ENCODE assay signal across 8 cellular contexts in genomic region chr7:57009230-57009629, GRCh38.
A peak's percentile ranks its signal among the peaks of the same experiment; 100 is the strongest.
DNase-seq lines count a peak whose midpoint lies in the region; ATAC-seq, FAIRE-seq and TF ChIP-seq lines count a peak whose summit lies in the region.
"Not testable (repeated sequence)": the region's sequence is repeated elsewhere in the genome, so short reads cannot be mapped to it uniquely, and the experiment has no call there.

No MANE protein-coding gene starts in this region.

- not testable (repeated sequence) for H3K9ac ChIP-seq in HepG2 (ENCODE audit: insufficient read depth, low read depth, low read length)

- not testable (repeated sequence) for H3K27me3 Mint-ChIP-seq in stimulated activated memory B cell treated with anti-CD40 and anti-IgM and Interleukin-4, amounts not matched to agents 10 μg/mL and 1 μg/mL and 100 μg/mL, for 72 hours

- H3K36me3 Mint-ChIP-seq in stimulated activated memory B cell treated with anti-CD40 and anti-IgM and Interleukin-4, amounts not matched to agents 10 μg/mL and 1 μg/mL and 100 μg/mL, for 72 hours = not testable (repeated sequence)

- not testable (repeated sequence) for H3K4me2 ChIP-seq in HepG2 (ENCODE audit: low read depth, low read length)

- H3K4me1 Mint-ChIP-seq in stimulated activated memory B cell treated with anti-CD40 and anti-IgM and Interleukin-4, amounts not matched to agents 10 μg/mL and 1 μg/mL and 100 μg/mL, for 72 hours = not testable (repeated sequence)

- not testable (repeated sequence) for H3K9me3 ChIP-seq in right cardiac atrium (ENCODE audit: control insufficient read depth, low read length); HepG2 (ENCODE audit: low read length); lower lobe of right lung; upper lobe of left lung; aorta (ENCODE audit: control insufficient read depth, low read length)

- not testable (repeated sequence) for H3K4me3 Mint-ChIP-seq in stimulated activated memory B cell treated with anti-CD40 and anti-IgM and Interleukin-4, amounts not matched to agents 10 μg/mL and 1 μg/mL and 100 μg/mL, for 72 hours

- not testable (repeated sequence) for H3K36me3 ChIP-seq in HepG2 (replicated peaks in 1 of 2; ENCODE audit: control insufficient read depth in 1 of 2, insufficient read depth in 2 of 2, low read length in 2 of 2); lower lobe of right lung; upper lobe of left lung; aorta (ENCODE audit: control insufficient read depth in 1 of 2, insufficient read depth in 2 of 2, low read length in 1 of 2)

- not testable (repeated sequence) for TF ChIP-seq RAD21 in HepG2 (CRISPR knock-in tag; IDR thresholded peaks at IDR 0.05)

- not testable (repeated sequence) for H2AFZ ChIP-seq in HepG2 (ENCODE audit: low read length)

- not testable (repeated sequence) for H4K20me1 ChIP-seq in HepG2 (ENCODE audit: insufficient read depth, low read length)

- CTCF ChIA-PET in HepG2 (lab: Yijun Ruan, JAX; ENCODE audit: low intra/inter-chr PET ratio, low total read pairs) = not testable (repeated sequence)

- POLR2A ChIA-PET in HepG2 (lab: Yijun Ruan, JAX) = not testable (repeated sequence)

- FAIRE-seq in HTR-8/SVneo (lab: Jason Lieb, UNC) = peak; percentile 55
- FAIRE-seq in HepG2 (lab: Jason Lieb, UNC) = not testable (repeated sequence)

- not testable (repeated sequence) for H3K4me1 ChIP-seq in right cardiac atrium (ENCODE audit: control insufficient read depth, insufficient read depth, low read length); HepG2 (ENCODE audit: insufficient read depth, low read length); lower lobe of right lung; upper lobe of left lung; aorta (ENCODE audit: control insufficient read depth in 1 of 2, insufficient read depth in 2 of 2, low read length in 2 of 2)

- not testable (repeated sequence) for H3K27ac ChIP-seq in right cardiac atrium (ENCODE audit: low read length); HepG2 (ENCODE audit: extremely low read length, insufficient read depth, low read length); lower lobe of right lung; upper lobe of left lung; aorta (ENCODE audit: low read depth in 1 of 2, low read length in 2 of 2)

- not testable (repeated sequence) for H3K27ac Mint-ChIP-seq in stimulated activated memory B cell treated with anti-CD40 and anti-IgM and Interleukin-4, amounts not matched to agents 10 μg/mL and 1 μg/mL and 100 μg/mL, for 72 hours

- not testable (repeated sequence) for H3K9me3 Mint-ChIP-seq in stimulated activated memory B cell treated with anti-CD40 and anti-IgM and Interleukin-4, amounts not matched to agents 10 μg/mL and 1 μg/mL and 100 μg/mL, for 72 hours

- 93% methylated on average over 10 of the region's 17 CpGs for WGBS in right cardiac atrium
- WGBS in HepG2 (ENCODE audit: low lambda C conversion rate) = 83% methylated on average over 8 of the region's 17 CpGs
- WGBS in upper lobe of left lung, 2 donors = 100% methylated on average over 6 of the region's 17 CpGs; no CpG with 5 or more reads in 1 of the 2 donors
- 95 to 97% methylated on average over 10 to 11 of the region's 17 CpGs for WGBS in aorta, 2 donors

- H3K27me3 ChIP-seq in right cardiac atrium (ENCODE audit: control insufficient read depth, insufficient read depth); HepG2 (ENCODE audit: control insufficient read depth in 1 of 2, insufficient read depth in 2 of 2, low read length in 2 of 2); lower lobe of right lung (ENCODE audit: low read depth); upper lobe of left lung; aorta (ENCODE audit: control insufficient read depth in 1 of 2, insufficient read depth in 2 of 2, low read length in 1 of 2): not testable (repeated sequence)

- not testable (repeated sequence) for TF ChIP-seq POLR2A in HepG2 (IDR thresholded peaks at IDR 0.05; ENCODE audit: insufficient read depth in 1 of 2, low read depth in 2 of 2, low read length in 2 of 2); upper lobe of left lung (IDR thresholded peaks at IDR 0.05)

- not testable (repeated sequence) for H3K79me2 ChIP-seq in HepG2 (ENCODE audit: insufficient read depth, low read length)

- ATAC-seq in right cardiac atrium (peak in 1 of 2 donors; percentile 22), lower lobe of right lung (peak; percentile 31 to 58), sciatic nerve (peak; percentile 42), upper lobe of left lung (ENCODE audit: low FRiP score in 2 of 2) (peak; percentile 39 to 57), aorta (ENCODE audit: low FRiP score) (peak; percentile 60)
- ATAC-seq in HepG2 = not testable (repeated sequence)
- peak; percentile 41 for ATAC-seq in stimulated activated memory B cell treated with anti-CD40 and anti-IgM and Interleukin-4, amounts not matched to agents 10 μg/mL and 1 μg/mL and 100 μg/mL, for 72 hours

- not testable (repeated sequence) for TF ChIP-seq EP300 in HepG2 (IDR thresholded peaks at IDR 0.05; ENCODE audit: low read depth in 2 of 2, low read length in 2 of 2); HepG2 (CRISPR knock-in tag; IDR thresholded peaks at IDR 0.05; ENCODE audit: borderline replicate concordance); upper lobe of left lung (IDR thresholded peaks at IDR 0.05)

- not testable (repeated sequence) for BruUV-seq in HepG2 (replicated peaks; lab: Mats Ljungman, UMichigan)

- H3K4me3 ChIP-seq in right cardiac atrium (ENCODE audit: low read length); HepG2 (replicated peaks in 1 of 3; ENCODE audit: insufficient read depth in 1 of 3, low read depth in 2 of 3, low read length in 3 of 3); lower lobe of right lung; upper lobe of left lung; aorta (ENCODE audit: low read length in 2 of 2): not testable (repeated sequence)

- not testable (repeated sequence) for TF ChIP-seq CTCF in HepG2 (CRISPR knock-in tag; IDR thresholded peaks at IDR 0.05); lower lobe of right lung (IDR thresholded peaks at IDR 0.05); upper lobe of left lung (IDR thresholded peaks at IDR 0.05)

- in situ Hi-C loops in HepG2 (cut with HindIII; ENCODE audit: extremely low pct_ligation_motif_present, low pct_unique_long_range_greater_than_20kb) = not testable (repeated sequence)

- intact Hi-C loops in right cardiac atrium (cut with DNase I); HepG2 (cut with micrococcal nuclease; ENCODE audit: unreplicated experiment); lower lobe of right lung (cut with DNase I); sciatic nerve (cut with DNase I); aorta (cut with DNase I): not testable (repeated sequence)

- DNase-seq in HTR-8/SVneo (ENCODE audit: insufficient read length, low spot score); HepG2 (ENCODE audit: low spot score); lower lobe of right lung; sciatic nerve (ENCODE audit: low spot score); aorta: not testable (repeated sequence)
- DNase-seq in right cardiac atrium (peak in 2 of 3 donors; percentile 16 to 58), upper lobe of left lung (peak in 1 of 2 donors; percentile 73)

TF ChIP-seq in HepG2, 621 proteins besides CTCF, POLR2A, EP300 and RAD21:
- TF ChIP-seq, protein P1, sequence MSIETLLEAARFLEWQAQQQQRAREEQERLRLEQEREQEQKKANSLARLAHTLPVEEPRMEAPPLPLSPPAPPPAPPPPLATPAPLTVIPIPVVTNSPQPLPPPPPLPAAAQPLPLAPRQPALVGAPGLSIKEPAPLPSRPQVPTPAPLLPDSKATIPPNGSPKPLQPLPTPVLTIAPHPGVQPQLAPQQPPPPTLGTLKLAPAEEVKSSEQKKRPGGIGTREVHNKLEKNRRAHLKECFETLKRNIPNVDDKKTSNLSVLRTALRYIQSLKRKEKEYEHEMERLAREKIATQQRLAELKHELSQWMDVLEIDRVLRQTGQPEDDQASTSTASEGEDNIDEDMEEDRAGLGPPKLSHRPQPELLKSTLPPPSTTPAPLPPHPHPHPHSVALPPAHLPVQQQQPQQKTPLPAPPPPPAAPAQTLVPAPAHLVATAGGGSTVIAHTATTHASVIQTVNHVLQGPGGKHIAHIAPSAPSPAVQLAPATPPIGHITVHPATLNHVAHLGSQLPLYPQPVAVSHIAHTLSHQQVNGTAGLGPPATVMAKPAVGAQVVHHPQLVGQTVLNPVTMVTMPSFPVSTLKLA (IDR thresholded peaks at IDR 0.05) = peak; percentile 79
TF ChIP-seq in HepG2: peak in this region for 1; not testable (repeated sequence) for 620.
